ENCODE assay signal across 8 cellular contexts in the genomic region with DNA sequence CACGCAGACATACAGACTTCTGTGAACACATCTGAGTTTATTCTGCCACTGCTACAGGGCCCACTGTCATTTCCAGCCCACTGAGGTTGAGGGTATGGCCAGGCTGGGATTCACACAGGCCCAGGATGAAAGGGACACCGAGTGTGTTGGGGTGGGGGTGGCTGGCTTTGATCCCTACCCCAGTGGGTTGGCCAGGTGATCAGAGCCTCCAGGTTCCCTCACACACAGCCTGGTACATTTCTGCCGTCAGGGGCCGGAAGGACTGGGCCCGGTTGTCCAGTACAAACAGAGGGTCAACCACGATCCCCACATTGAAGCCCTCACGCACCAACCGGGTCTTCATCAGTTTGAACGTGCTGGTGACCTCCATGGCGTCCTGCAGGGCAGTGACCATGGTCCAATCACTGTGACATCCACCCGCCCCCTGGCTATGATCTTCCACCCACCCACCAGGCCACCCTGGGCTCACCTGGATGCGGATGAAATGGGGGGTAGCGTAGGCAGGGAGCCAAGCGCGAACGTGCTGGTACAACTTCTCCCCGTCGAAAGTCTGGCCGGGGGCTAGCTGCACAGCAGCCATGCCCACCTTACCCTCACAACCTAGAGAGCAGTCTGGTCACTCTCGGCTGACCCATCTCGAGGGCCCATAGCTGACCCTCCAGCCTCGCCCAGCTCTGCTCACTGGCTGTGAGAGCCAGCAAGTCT. TPM values are rescaled to one million over a fixed set of nuclear protein-coding genes. Genes with fewer than 3 reads are reported as not detected.
DNase-seq lines count a peak whose midpoint lies in the region; ATAC-seq, FAIRE-seq and TF ChIP-seq lines count a peak whose summit lies in the region.

No MANE protein-coding gene starts in this region.

- 0 out of 2 replicates have a peak overlapping the region, but pooled peaks have one; percentile 33 for H3K9ac ChIP-seq in GM23248

- peak overlapping the region; percentile 100 for H2AFZ ChIP-seq in GM23248

- no peak for FAIRE-seq in RCC 7860 (lab: Jason Lieb, UNC)

- DNase-seq in GM23248: no peak
- peak; percentile 48 for DNase-seq in left ventricle myocardium superior
- DNase-seq in spleen: peak; percentile 80
- no peak for DNase-seq in activated CD4-positive, alpha-beta T cell treated with anti-CD3 and anti-CD28 coated beads for 1 hour
- no peak for DNase-seq in RCC 7860 (ENCODE audit: low spot score)
- DNase-seq in amniotic stem cell (lab: John Stamatoyannopoulos, UW): no peak

- WGBS in GM23248 (ENCODE audit: low coverage in 1 of 2, low lambda C conversion rate in 2 of 2, missing lambda C conversion rate in 2 of 2), 2 experiments: 58 to 64% methylated on average over 11 to 22 of the region's 22 CpGs
- 52 to 63% (median 62%) methylated on average over 14 to 22 of the region's 22 CpGs for WGBS in spleen, 5 donors

- H4K20me1 ChIP-seq in GM23248 (ENCODE audit: insufficient read depth): no peaks in the 10 kb centered on the region

- in situ Hi-C loops in GM23248 (cut with MboI): no loop called here

- no peak for TF ChIP-seq CTCF in WI38 (IDR thresholded peaks at IDR 0.05; ENCODE audit: low read depth, low read length)
- no peak for TF ChIP-seq CTCF in spleen (IDR thresholded peaks at IDR 0.05 in 8 of 11, conservative IDR thresholded peaks at IDR 0.05 in 3 of 11)

- H3K27ac ChIP-seq in GM23248 (no peak overlapping the region), spleen (peak overlapping the region in 7 of 8 donors; percentile 74 to 91 (median 87))

- ATAC-seq in left ventricle myocardium superior: peak; percentile 12
- ATAC-seq in HG03095 (IDR thresholded peaks at IDR 0.05; ENCODE audit: unreplicated experiment): no peak

- no peaks in the 10 kb centered on the region for H3K79me2 ChIP-seq in GM23248 (ENCODE audit: insufficient read depth)

- no peaks in the 10 kb centered on the region for H3K4me1 ChIP-seq in GM23248 (ENCODE audit: insufficient read depth)
- H3K4me1 ChIP-seq in spleen: peaks cover 9 to 29% (median 17%) of the 10 kb centered on the region in 6 donors

- no peak for TF ChIP-seq POLR2A in spleen (IDR thresholded peaks at IDR 0.05)

- peak overlapping the region; percentile 73 for H3K4me2 ChIP-seq in GM23248 (ENCODE audit: unreplicated experiment)

- H3K4me3 ChIP-seq in GM23248: peak overlapping the region; percentile 84
- H3K4me3 ChIP-seq in WI38 (ENCODE audit: low read depth, low read length): peak overlapping the region; percentile 35
- H3K4me3 ChIP-seq in spleen: peak overlapping the region; percentile 40 to 75 (median 50)

- H3K27me3 ChIP-seq in GM23248 (replicated peaks; ENCODE audit: insufficient read depth) (no peaks in the 10 kb centered on the region), spleen (replicated peaks in 1 of 7) (no peaks in the 10 kb centered on the region)

- H3K9me3 ChIP-seq in GM23248 (ENCODE audit: low read depth) (no peaks in the 10 kb centered on the region), spleen (peaks cover 0 to 20% (median 6%) of the 10 kb centered on the region in 8 donors)

- H3K9me2 ChIP-seq in GM23248 (ENCODE audit: insufficient read depth): no peaks in the 10 kb centered on the region

- H3F3A ChIP-seq in GM23248 (ENCODE audit: insufficient read depth): no peaks in the 10 kb centered on the region

- H3K36me3 ChIP-seq in GM23248 (ENCODE audit: low read depth): no peaks in the 10 kb centered on the region
- no peaks in the 10 kb centered on the region for H3K36me3 ChIP-seq in spleen

- intact Hi-C loops in left ventricle myocardium superior (cut with micrococcal nuclease) (no loop called here), spleen (cut with DNase I; ENCODE audit: low total_unique reads) (no loop called here)

RNA-seq across cellular contexts. Expression of a gene that starts 13.3 kb away (rescaled TPM):
- 0.63 and 3.6 TPM in 2 replicates for total RNA-seq in GM23248 (2014; rRNA removed; shearing (Covaris generic))
- 5.1 and 6.3 TPM in 2 replicates for polyA plus RNA-seq in GM23248 (2016; fragmentation: Nextera tagmentation; extraction: Ambion mirVana)
- total RNA-seq in left ventricle myocardium superior: 4.3 TPM
- total RNA-seq in spleen: 10 to 100 TPM in 1 of 7 donors, 1 to 10 TPM in 6; 6.0 to 12.3 (median 7.2) TPM
- polyA plus RNA-seq in spleen: 10 to 100 TPM; 14.0 to 26.8 (median 14.9) TPM

RNA-seq across cellular contexts. Expression of a gene that starts 21.1 kb away (rescaled TPM):
- 5.9 and 9.0 TPM in 2 replicates for total RNA-seq in GM23248 (2014; rRNA removed; shearing (Covaris generic))
- polyA plus RNA-seq in GM23248 (2016; fragmentation: Nextera tagmentation; extraction: Ambion mirVana) (16.0 and 17.9 TPM in 2 replicates), spleen (1 to 10 TPM; 4.0 to 8.8 (median 4.4) TPM)
- total RNA-seq in left ventricle myocardium superior (10.4 TPM), spleen (10 to 100 TPM; 11.1 to 16.0 (median 13.0) TPM)

RNA-seq across cellular contexts. Expression of a gene that starts 22.3 kb away (rescaled TPM):
- total RNA-seq in GM23248 (2014; rRNA removed; shearing (Covaris generic)): 17.8 and 18.0 TPM in 2 replicates
- 5.8 and 6.4 TPM in 2 replicates for polyA plus RNA-seq in GM23248 (2016; fragmentation: Nextera tagmentation; extraction: Ambion mirVana)
- total RNA-seq in left ventricle myocardium superior: 4.6 TPM
- 10 to 100 TPM in 6 of 7 donors, 1 to 10 TPM in 1; 9.8 to 18.8 (median 11.3) TPM for total RNA-seq in spleen
- polyA plus RNA-seq in spleen: 10 to 100 TPM in 2 of 3 donors, 1 to 10 TPM in 1; 7.1 to 13.2 (median 12.6) TPM

RNA-seq across cellular contexts. Expression of a gene that starts 31.6 kb away (rescaled TPM):
- total RNA-seq in GM23248 (2014; rRNA removed; shearing (Covaris generic)): 16.3 and 19.1 TPM in 2 replicates
- 5.5 and 6.3 TPM in 2 replicates for polyA plus RNA-seq in GM23248 (2016; fragmentation: Nextera tagmentation; extraction: Ambion mirVana)
- 5.0 TPM for total RNA-seq in left ventricle myocardium superior
- 10 to 100 TPM; 11.0 to 19.8 (median 14.2) TPM for total RNA-seq in spleen
- 1 to 10 TPM; 1.5 to 4.6 (median 2.1) TPM for polyA plus RNA-seq in spleen

RNA-seq across cellular contexts. Expression of a gene that starts 45.4 kb away (rescaled TPM):
- 263 and 319 TPM in 2 replicates for total RNA-seq in GM23248 (2014; rRNA removed; shearing (Covaris generic))
- polyA plus RNA-seq in GM23248 (2016; fragmentation: Nextera tagmentation; extraction: Ambion mirVana) (61.5 and 62.0 TPM in 2 replicates), spleen (100 to 1,000 TPM; 181 to 233 (median 183) TPM)
- total RNA-seq in left ventricle myocardium superior (152 TPM), spleen (100 to 1,000 TPM; 216 to 294 (median 232) TPM)

Comparison
In these comparisons a context has a peak if more than half of its experiments do, and no peak if none do; other contexts are left out.
1. DNase-seq: peak in left ventricle myocardium superior (single experiment) and spleen (single experiment); none in GM23248 (single experiment), activated CD4-positive, alpha-beta T cell treated with anti-CD3 and anti-CD28 coated beads for 1 hour (single experiment), RCC 7860 (single experiment) and amniotic stem cell (single experiment).
2. Peak in every context shown above with its lines, with median percentiles within 50 percentile points of each other: H3K4me3 ChIP-seq.